ENCODE assay signal across 13 cellular contexts in the genomic region with DNA sequence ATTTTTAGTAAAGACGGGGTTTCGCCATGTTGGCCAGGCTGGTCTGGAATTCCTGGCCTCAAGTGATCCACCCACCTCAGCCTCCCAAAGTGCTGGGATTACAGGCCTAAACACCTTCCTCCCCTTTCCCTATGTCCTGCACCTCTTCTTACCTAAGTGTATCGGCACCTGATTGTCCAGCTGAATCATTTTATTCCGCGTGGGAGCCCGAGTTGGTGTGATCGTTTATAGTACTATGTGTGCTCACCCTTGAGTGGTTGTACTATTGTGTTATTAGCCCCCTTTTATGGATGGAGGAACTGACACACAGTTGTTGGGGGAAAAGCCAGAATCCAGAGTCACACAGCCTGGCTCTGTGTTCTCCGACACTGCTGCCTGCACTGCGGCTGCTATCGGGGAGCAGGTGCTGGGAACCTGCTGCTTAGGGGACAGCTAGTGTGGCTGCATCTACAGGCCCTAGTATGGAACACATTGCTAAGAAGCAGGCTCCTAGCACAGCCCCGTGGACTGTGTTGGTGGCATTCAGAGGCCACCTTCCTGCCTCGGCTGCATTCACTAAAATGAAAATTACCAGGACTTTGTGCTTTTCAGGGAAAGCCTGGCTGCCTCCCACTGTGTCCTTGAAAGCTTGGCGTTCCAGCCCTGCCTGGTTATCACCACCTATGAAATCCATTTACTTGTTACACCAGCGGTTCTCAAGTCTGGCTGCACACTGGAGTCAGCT. TPM values are rescaled to one million over a fixed set of nuclear protein-coding genes. Genes with fewer than 3 reads are reported as not detected.
DNase-seq lines count a peak whose midpoint lies in the region; ATAC-seq and TF ChIP-seq lines count a peak whose summit lies in the region.
"Had no signal": no experiment of that assay in that cellular context is flagged by ENCODE, and none has a peak within 500 bp of the region (broad histone marks: within the 10 kb centered on the region; RNA-seq: fewer than 3 reads in every experiment).

No MANE protein-coding gene starts in this region.

- H3K4me1 Mint-ChIP-seq in activated naive CD4-positive, alpha-beta T cell treated with anti-CD3 and anti-CD28 coated beads for 36 hours (ENCODE audit: low read depth), result peaks cover 13% of the 10 kb centered on the region
- H3K4me1 Mint-ChIP-seq in stimulated activated effector memory CD8-positive, alpha-beta T cell treated with anti-CD3 and anti-CD28 coated beads, Interleukin-12 subunit alpha, Interleukin-12 subunit beta, amount 100 ng/mL, for 72 hours, result peaks cover 42% of the 10 kb centered on the region

- TF ChIP-seq CTCF in Panc1 (IDR thresholded peaks at IDR 0.05), result no peak

- in situ Hi-C loops in Panc1 (cut with HindIII; ENCODE audit: low pct_unique_long_range_greater_than_20kb, low sequenced_read_pairs), result no loop called here

- no peak overlapping the region for H3K4me3 Mint-ChIP-seq in activated naive CD4-positive, alpha-beta T cell treated with anti-CD3 and anti-CD28 coated beads for 36 hours
- no peak overlapping the region for H3K4me3 Mint-ChIP-seq in stimulated activated effector memory CD8-positive, alpha-beta T cell treated with anti-CD3 and anti-CD28 coated beads, Interleukin-12 subunit alpha, Interleukin-12 subunit beta, amount 100 ng/mL, for 72 hours

- no peaks in the 10 kb centered on the region for H3K9me3 ChIP-seq in Panc1 (ENCODE audit: control insufficient read depth, insufficient read depth, low read depth, low read length)

- DNase-seq in activated naive CD4-positive, alpha-beta T cell treated with anti-CD3 and anti-CD28 coated beads, Interleukin-2, amount 50 U/mL, for 72 hours (ENCODE audit: low spot score in 2 of 2), result no peak
- DNase-seq in activated naive CD4-positive, alpha-beta T cell treated with anti-CD3 and anti-CD28 coated beads for 36 hours, result no peak
- DNase-seq in Panc1 (ENCODE audit: low read depth, low spot score), result no peak
- no peak for DNase-seq in epithelial cell of prostate (ENCODE audit: low read depth, low spot score)
- DNase-seq in stimulated activated effector memory CD8-positive, alpha-beta T cell treated with anti-CD3 and anti-CD28 coated beads, Interleukin-12 subunit alpha, Interleukin-12 subunit beta, amount 100 ng/mL, for 72 hours (ENCODE audit: low spot score in 2 of 2), result no peak
- no peak for DNase-seq in ecto neural progenitor cell (ENCODE audit: low spot score)
- no peak for DNase-seq in head of caudate nucleus
- DNase-seq: activated CD4-positive, CD25-positive, alpha-beta regulatory T cell; NCI-H1105 treated with DMSO at 0.1 percent for 48 hours; NCI-H345; stimulated activated CD4-positive, alpha-beta T cell treated with anti-CD3 and anti-CD28 coated beads, Interleukin-12 subunit alpha, Interleukin-12 subunit beta, amount 100 ng/mL, for 4 hours had no signal

- no peaks in the 10 kb centered on the region for H3K27me3 ChIP-seq in Panc1 (ENCODE audit: control insufficient read depth, insufficient read depth, low read length)
- H3K27me3 ChIP-seq: dorsolateral prefrontal cortex had no signal

- H3K27ac Mint-ChIP-seq in activated naive CD4-positive, alpha-beta T cell treated with anti-CD3 and anti-CD28 coated beads, Interleukin-2, amount 50 U/mL, for 72 hours, result peak overlapping the region; percentile 55 to 69
- no peak overlapping the region for H3K27ac Mint-ChIP-seq in activated naive CD4-positive, alpha-beta T cell treated with anti-CD3 and anti-CD28 coated beads for 36 hours
- H3K27ac Mint-ChIP-seq in stimulated activated effector memory CD8-positive, alpha-beta T cell treated with anti-CD3 and anti-CD28 coated beads, Interleukin-12 subunit alpha, Interleukin-12 subunit beta, amount 100 ng/mL, for 72 hours, result peak overlapping the region; percentile 91

- no peaks in the 10 kb centered on the region; the same call in 1 of the 2 replicates for H3K36me3 ChIP-seq in Panc1 (ENCODE audit: control insufficient read depth, insufficient read depth, low read length)

- no TSS peak for BruUV-seq in Panc1 (replicated peaks; lab: Mats Ljungman, UMichigan)

- no peak for ATAC-seq in activated naive CD4-positive, alpha-beta T cell treated with anti-CD3 and anti-CD28 coated beads, Interleukin-2, amount 50 U/mL, for 72 hours
- peak; percentile 5; the same call in 1 of the 2 replicates for ATAC-seq in Panc1
- ATAC-seq in stimulated activated effector memory CD8-positive, alpha-beta T cell treated with anti-CD3 and anti-CD28 coated beads, Interleukin-12 subunit alpha, Interleukin-12 subunit beta, amount 100 ng/mL, for 72 hours, result peak; percentile 29
- ATAC-seq in GM19455 (IDR thresholded peaks at IDR 0.05; ENCODE audit: unreplicated experiment), result no peak

- peaks cover 11 to 36% of the 10 kb centered on the region in 2 donors for H3K36me3 Mint-ChIP-seq in activated naive CD4-positive, alpha-beta T cell treated with anti-CD3 and anti-CD28 coated beads, Interleukin-2, amount 50 U/mL, for 72 hours
- H3K36me3 Mint-ChIP-seq in activated naive CD4-positive, alpha-beta T cell treated with anti-CD3 and anti-CD28 coated beads for 36 hours (ENCODE audit: low read depth), result peaks cover 30% of the 10 kb centered on the region
- peaks cover 92% of the 10 kb centered on the region for H3K36me3 Mint-ChIP-seq in stimulated activated effector memory CD8-positive, alpha-beta T cell treated with anti-CD3 and anti-CD28 coated beads, Interleukin-12 subunit alpha, Interleukin-12 subunit beta, amount 100 ng/mL, for 72 hours

- POLR2A ChIA-PET in Panc1 (lab: Charles Lee), result interaction anchor here (0.6 to 0.7 kb wide), 4 partner anchors 9 to 302 kb away, joined by 3 to 6 read pairs (median 4); no protein-coding TSS in a partner anchor

- peaks cover 44% of the 10 kb centered on the region for H3K4me1 ChIP-seq in Panc1 (ENCODE audit: control insufficient read depth, insufficient read depth, low read length)

- no peaks in the 10 kb centered on the region for H3K9me3 Mint-ChIP-seq in activated naive CD4-positive, alpha-beta T cell treated with anti-CD3 and anti-CD28 coated beads, Interleukin-2, amount 50 U/mL, for 72 hours
- H3K9me3 Mint-ChIP-seq in activated naive CD4-positive, alpha-beta T cell treated with anti-CD3 and anti-CD28 coated beads for 36 hours, result no peaks in the 10 kb centered on the region
- no peaks in the 10 kb centered on the region for H3K9me3 Mint-ChIP-seq in stimulated activated effector memory CD8-positive, alpha-beta T cell treated with anti-CD3 and anti-CD28 coated beads, Interleukin-12 subunit alpha, Interleukin-12 subunit beta, amount 100 ng/mL, for 72 hours

- H3K4me3 ChIP-seq in Panc1 (ENCODE audit: low read depth in 2 of 2, low read length in 2 of 2), result no peak overlapping the region
- H3K4me3 ChIP-seq: dorsolateral prefrontal cortex had no signal

- intact Hi-C loops in activated naive CD4-positive, alpha-beta T cell treated with anti-CD3 and anti-CD28 coated beads for 36 hours (cut with micrococcal nuclease), result loop anchor here (5.0 kb wide), 1 partner anchor 130 kb away; no protein-coding TSS in a partner anchor
- intact Hi-C loops in Panc1 (cut with micrococcal nuclease; ENCODE audit: unreplicated experiment), result no loop called here
- intact Hi-C loops in head of caudate nucleus (cut with DNase I), result no loop called here

- no peaks in the 10 kb centered on the region for H3K27me3 Mint-ChIP-seq in activated naive CD4-positive, alpha-beta T cell treated with anti-CD3 and anti-CD28 coated beads for 36 hours (ENCODE audit: low read depth)

- CTCF ChIA-PET in activated naive CD4-positive, alpha-beta T cell treated with anti-CD3 and anti-CD28 coated beads for 36 hours (lab: Charles Lee), result interaction anchor here (0.7 to 10.9 kb wide), 3 partner anchors 7 to 205 kb away, joined by 3 to 101 read pairs (median 3); no protein-coding TSS in a partner anchor
- CTCF ChIA-PET in Panc1 (lab: Charles Lee), result interaction anchor here (0.6 kb wide), 1 partner anchor 7 kb away, joined by 3 read pairs; no protein-coding TSS in a partner anchor

- H3K27ac ChIP-seq in Panc1 (ENCODE audit: low read length), result peak overlapping the region; percentile 78
- H3K27ac ChIP-seq in epithelial cell of prostate, result peak overlapping the region; percentile 21

RNA-seq across cellular contexts. Expression of a gene that starts 21.6 kb away (rescaled TPM):
- 1,000 to 10,000 TPM; 1,473 to 3,739 TPM for total RNA-seq in activated naive CD4-positive, alpha-beta T cell treated with anti-CD3 and anti-CD28 coated beads, Interleukin-2, amount 50 U/mL, for 72 hours
- 1,000 to 10,000 TPM; 2,952 to 3,004 TPM for total RNA-seq in activated naive CD4-positive, alpha-beta T cell treated with anti-CD3 and anti-CD28 coated beads for 36 hours
- total RNA-seq in Panc1 (2021; ENCODE audit: unreplicated experiment), result 2,480 TPM
- polyA plus RNA-seq in Panc1 (2012; ENCODE audit: insufficient read length), result 3,248 TPM

RNA-seq across cellular contexts. Expression of a gene that starts 39.4 kb away (rescaled TPM):
- 10 to 100 TPM; 51.8 to 72.1 TPM for total RNA-seq in activated naive CD4-positive, alpha-beta T cell treated with anti-CD3 and anti-CD28 coated beads, Interleukin-2, amount 50 U/mL, for 72 hours
- 10 to 100 TPM; 46.4 to 47.6 TPM for total RNA-seq in activated naive CD4-positive, alpha-beta T cell treated with anti-CD3 and anti-CD28 coated beads for 36 hours
- total RNA-seq in Panc1 (2021; ENCODE audit: unreplicated experiment), result 217 TPM
- 196 TPM for polyA plus RNA-seq in Panc1 (2012; ENCODE audit: insufficient read length)

Comparison
In these comparisons a context has a peak if more than half of its experiments do, and no peak if none do; other contexts are left out.
1. ATAC-seq: peak in Panc1 (single experiment) and stimulated activated effector memory CD8-positive, alpha-beta T cell treated with anti-CD3 and anti-CD28 coated beads, Interleukin-12 subunit alpha, Interleukin-12 subunit beta, amount 100 ng/mL, for 72 hours (single experiment); none in activated naive CD4-positive, alpha-beta T cell treated with anti-CD3 and anti-CD28 coated beads, Interleukin-2, amount 50 U/mL, for 72 hours (0 of 2) and GM19455 (single experiment).